ENCODE assay signal across 16 cellular contexts in genomic region chr5:57700072-57700471, GRCh38.
A peak's percentile ranks its signal among the peaks of the same experiment; 100 is the strongest.
DNase-seq lines count a peak whose midpoint lies in the region; ATAC-seq and TF ChIP-seq lines count a peak whose summit lies in the region.
"Had no signal": no experiment of that assay in that cellular context is flagged by ENCODE, and none has a peak within 500 bp of the region (broad histone marks: within the 10 kb centered on the region; RNA-seq: fewer than 3 reads in every experiment).

No MANE protein-coding gene starts in this region.

- CTCF ChIA-PET in activated CD4-positive, alpha-beta T cell treated with anti-CD3 and anti-CD28 coated beads for 36 hours (lab: Charles Lee), result no interaction called here

- TF ChIP-seq POLR2A in heart left ventricle (IDR thresholded peaks at IDR 0.05), result no peak
- no peak for TF ChIP-seq POLR2A in right lobe of liver (IDR thresholded peaks at IDR 0.05)

- H3K4me3 Mint-ChIP-seq in activated CD4-positive, alpha-beta T cell treated with anti-CD3 and anti-CD28 coated beads, Interleukin-2, amount 10 ng/mL, durations not matched to agents 24 days and 14 days, result no peak overlapping the region
- H3K4me3 Mint-ChIP-seq in activated CD4-positive, alpha-beta T cell treated with anti-CD3 and anti-CD28 coated beads for 36 hours, result no peak overlapping the region
- H3K4me3 Mint-ChIP-seq: CD8-positive, alpha-beta memory T cell had no signal

- no peaks in the 10 kb centered on the region for H3K4me1 Mint-ChIP-seq in activated CD4-positive, alpha-beta T cell treated with anti-CD3 and anti-CD28 coated beads, Interleukin-2, amount 10 ng/mL, durations not matched to agents 24 days and 14 days
- no peaks in the 10 kb centered on the region for H3K4me1 Mint-ChIP-seq in activated CD4-positive, alpha-beta T cell treated with anti-CD3 and anti-CD28 coated beads for 36 hours
- H3K4me1 Mint-ChIP-seq: CD8-positive, alpha-beta memory T cell had no signal

- intact Hi-C loops in activated CD4-positive, alpha-beta T cell treated with anti-CD3 and anti-CD28 coated beads, Interleukin-2, amount 10 ng/mL, durations not matched to agents 24 days and 14 days (cut with micrococcal nuclease), result no loop called here
- intact Hi-C loops in activated CD4-positive, alpha-beta T cell treated with anti-CD3 and anti-CD28 coated beads for 36 hours (cut with DNase I, micrococcal nuclease), result no loop called here
- intact Hi-C loops in heart left ventricle (cut with DNase I), result loop anchor here in 2 of 10 donors (5.0 kb wide), 2 partner anchors 38 to 757 kb away; no protein-coding TSS in a partner anchor
- intact Hi-C loops in right lobe of liver (cut with DNase I), result no loop called here

- H3K27ac ChIP-seq in heart left ventricle (peak overlapping the region; percentile 40 to 88 (median 76)), right atrium auricular region (peak overlapping the region; percentile 81 to 85), right lobe of liver (no peak overlapping the region)
- H3K27ac ChIP-seq: 22Rv1, BLaER1 had no signal

- H3K4me1 ChIP-seq in heart left ventricle, result peaks cover 0 to 49% (median 26%) of the 10 kb centered on the region in 12 donors
- H3K4me1 ChIP-seq in right atrium auricular region, result peaks cover 0 to 46% of the 10 kb centered on the region in 2 donors
- H3K4me1 ChIP-seq in right lobe of liver, result peaks cover 0 to 20% (median 8%) of the 10 kb centered on the region in 4 donors
- H3K4me1 ChIP-seq: BLaER1 had no signal

- H3K9me3 Mint-ChIP-seq in activated CD4-positive, alpha-beta T cell treated with anti-CD3 and anti-CD28 coated beads, Interleukin-2, amount 10 ng/mL, durations not matched to agents 24 days and 14 days, result no peaks in the 10 kb centered on the region
- no peaks in the 10 kb centered on the region for H3K9me3 Mint-ChIP-seq in activated CD4-positive, alpha-beta T cell treated with anti-CD3 and anti-CD28 coated beads for 36 hours (ENCODE audit: low read depth)

- POLR2A ChIA-PET in activated CD4-positive, alpha-beta T cell treated with anti-CD3 and anti-CD28 coated beads for 36 hours (lab: Charles Lee), result no interaction called here

- no peak overlapping the region for H3K27ac Mint-ChIP-seq in activated CD4-positive, alpha-beta T cell treated with anti-CD3 and anti-CD28 coated beads, Interleukin-2, amount 10 ng/mL, durations not matched to agents 24 days and 14 days
- H3K27ac Mint-ChIP-seq in activated CD4-positive, alpha-beta T cell treated with anti-CD3 and anti-CD28 coated beads for 36 hours, result no peak overlapping the region
- H3K27ac Mint-ChIP-seq: CD8-positive, alpha-beta memory T cell had no signal

- no peaks in the 10 kb centered on the region for H3K27me3 ChIP-seq in heart left ventricle
- H3K27me3 ChIP-seq in right atrium auricular region, result no peaks in the 10 kb centered on the region
- H3K27me3 ChIP-seq in right lobe of liver, result no peaks in the 10 kb centered on the region
- H3K27me3 ChIP-seq: BLaER1 had no signal

- WGBS in heart left ventricle, 4 donors, result 51 to 66% (median 58%) methylated on average over 3 of the region's 3 CpGs
- WGBS in right lobe of liver (ENCODE audit: insufficient coverage, low coverage, low lambda C conversion rate, missing lambda C conversion rate), result 85% methylated on average over 3 of the region's 3 CpGs

- H3K9me3 ChIP-seq in heart left ventricle, result no peaks in the 10 kb centered on the region
- H3K9me3 ChIP-seq in right atrium auricular region, result no peaks in the 10 kb centered on the region
- no peaks in the 10 kb centered on the region for H3K9me3 ChIP-seq in right lobe of liver
- H3K9me3 ChIP-seq: BLaER1, Caco-2 had no signal

- DNase-seq in activated CD4-positive, alpha-beta T cell treated with anti-CD3 and anti-CD28 coated beads, Interleukin-2, amount 10 ng/mL, durations not matched to agents 24 days and 14 days, result peak; percentile 16
- no peak for DNase-seq in activated CD4-positive, alpha-beta T cell treated with anti-CD3 and anti-CD28 coated beads for 36 hours
- DNase-seq in heart left ventricle (peak in 2 of 5 donors; percentile 20 to 28), right atrium auricular region (ENCODE audit: low spot score) (no peak), retina (no peak), midbrain (lab: John Stamatoyannopoulos, UW) (no peak), right lobe of liver (no peak)
- DNase-seq: AML-193; Caco-2; CD8-positive, alpha-beta memory T cell; DMS53; GF-D8; HCEC 1CT; IMR-90 had no signal

- ATAC-seq in activated CD4-positive, alpha-beta T cell treated with anti-CD3 and anti-CD28 coated beads for 36 hours, result no peak
- peak; percentile 74 to 88 (median 82) for ATAC-seq in heart left ventricle
- ATAC-seq in right lobe of liver, result no peak

- TF ChIP-seq CTCF in heart left ventricle (IDR thresholded peaks at IDR 0.05) (no peak), right atrium auricular region (IDR thresholded peaks at IDR 0.05) (no peak), right lobe of liver (IDR thresholded peaks at IDR 0.05) (no peak)

- H3K36me3 ChIP-seq in heart left ventricle (no peaks in the 10 kb centered on the region), right atrium auricular region (no peaks in the 10 kb centered on the region), right lobe of liver (no peaks in the 10 kb centered on the region)
- H3K36me3 ChIP-seq: BLaER1 had no signal

- no peaks in the 10 kb centered on the region for H3K36me3 Mint-ChIP-seq in activated CD4-positive, alpha-beta T cell treated with anti-CD3 and anti-CD28 coated beads, Interleukin-2, amount 10 ng/mL, durations not matched to agents 24 days and 14 days (ENCODE audit: low read depth)
- no peaks in the 10 kb centered on the region for H3K36me3 Mint-ChIP-seq in activated CD4-positive, alpha-beta T cell treated with anti-CD3 and anti-CD28 coated beads for 36 hours (ENCODE audit: low read depth)
- H3K36me3 Mint-ChIP-seq: CD8-positive, alpha-beta memory T cell had no signal

- H3K4me3 ChIP-seq in heart left ventricle (no peak overlapping the region), right atrium auricular region (no peak overlapping the region), right lobe of liver (no peak overlapping the region)
- H3K4me3 ChIP-seq: BLaER1 had no signal

- H3K27me3 Mint-ChIP-seq in activated CD4-positive, alpha-beta T cell treated with anti-CD3 and anti-CD28 coated beads, Interleukin-2, amount 10 ng/mL, durations not matched to agents 24 days and 14 days, result peaks cover 2% of the 10 kb centered on the region
- H3K27me3 Mint-ChIP-seq in activated CD4-positive, alpha-beta T cell treated with anti-CD3 and anti-CD28 coated beads for 36 hours, result peaks cover 7% of the 10 kb centered on the region
- H3K27me3 Mint-ChIP-seq: CD8-positive, alpha-beta memory T cell had no signal

Comparison
In these comparisons a context has a peak if more than half of its experiments do, and no peak if none do; other contexts are left out.
1. ATAC-seq: peak in heart left ventricle (4 of 4); none in activated CD4-positive, alpha-beta T cell treated with anti-CD3 and anti-CD28 coated beads for 36 hours (single experiment) and right lobe of liver (0 of 4).
2. H3K27ac ChIP-seq: peak in heart left ventricle (12 of 12) and right atrium auricular region (2 of 2); none in right lobe of liver (0 of 3).